1 cellular context compared by ENCODE assay signal in genomic region chr19:50515168-50515561, GRCh38.
TF ChIP-seq lines count a peak whose summit lies in the region.

No MANE protein-coding gene starts in this region.

TF ChIP-seq in K562, 482 proteins besides CTCF, POLR2A, EP300 and RAD21:
- TF ChIP-seq HNRNPUL1 (IDR thresholded peaks at IDR 0.05; ENCODE audit: low read length) (no peak), ETS1 (conservative IDR thresholded peaks at IDR 0.05; ENCODE audit: control insufficient read depth, low read depth, low read length) (no peak), FOXK1 (CRISPR knock-in tag; IDR thresholded peaks at IDR 0.05; ENCODE audit: borderline replicate concordance) (no peak), TCF7 (IDR thresholded peaks at IDR 0.05; ENCODE audit: borderline replicate concordance) (no peak), POLR2G (IDR thresholded peaks at IDR 0.05; ENCODE audit: low read depth, low read length) (peak; percentile 56; the same call in 1 of the 2 replicates), PRPF4 (IDR thresholded peaks at IDR 0.05; ENCODE audit: insufficient read depth, low read depth, low read length, poor library complexity, severe bottlenecking) (no peak), HNRNPH1 (optimal IDR thresholded peaks at IDR 0.05; ENCODE audit: low read depth, low read length) (no peak), PCBP1 (IDR thresholded peaks at IDR 0.05; ENCODE audit: low read depth, low read length, poor library complexity, severe bottlenecking) (peak; percentile 33), SMAD1 (IDR thresholded peaks at IDR 0.05; ENCODE audit: low read depth, low read length, partially characterized antibody) (no peak), USF1 (CRISPR knock-in tag; IDR thresholded peaks at IDR 0.05) (no peak), NR4A1 (CRISPR knock-in tag; IDR thresholded peaks at IDR 0.05) (no peak), NR4A1 (tag; IDR thresholded peaks at IDR 0.05) (no peak), ZC3H4 (CRISPR knock-in tag; IDR thresholded peaks at IDR 0.05; ENCODE audit: borderline replicate concordance) (no peak)
TF ChIP-seq in K562: peak in this region for 2.
